25 cellular contexts compared by ENCODE assay signal in the genomic region with DNA sequence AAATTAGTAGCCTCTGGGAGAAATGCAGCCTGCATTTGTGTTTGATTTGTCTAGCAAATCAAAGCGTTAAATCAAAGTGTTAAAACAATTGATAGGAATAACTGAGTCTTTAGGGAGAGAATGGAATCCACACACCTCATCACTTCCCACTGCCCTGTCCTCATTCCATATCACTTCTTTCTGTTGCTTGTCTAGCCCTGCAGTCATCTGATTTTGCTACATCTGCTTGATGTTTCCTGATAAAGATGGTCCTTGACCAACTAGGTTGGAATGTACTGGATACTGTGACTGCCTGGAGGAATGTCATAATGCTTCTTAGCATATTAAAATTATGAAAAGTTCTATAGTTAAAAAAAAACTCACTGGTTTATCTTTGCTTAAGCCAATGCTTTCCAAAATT.
"Had no signal": no experiment of that assay in that cellular context is flagged by ENCODE, and none has a peak within 500 bp of the region (broad histone marks: within the 10 kb centered on the region; RNA-seq: fewer than 3 reads in every experiment).

No MANE protein-coding gene starts in this region.

- H3K9me3 Mint-ChIP-seq: activated naive CD4-positive, alpha-beta T cell treated with anti-CD3 and anti-CD28 coated beads, Interleukin-2, amount 50 U/mL, for 72 hours; central memory CD8-positive, alpha-beta T cell; stimulated activated memory B cell treated with anti-CD40 and anti-IgM and Interleukin-4, amounts not matched to agents 10 μg/mL and 1 μg/mL and 100 μg/mL, for 72 hours; T-helper 1 cell treated with Interleukin-12 subunit alpha and Interleukin-12 subunit beta and Interleukin-4 antibody, amounts not matched to agents 30 μg/mL and 1 μg/mL, for 36 hours; WTC11 had no signal

- H3K27me3 ChIP-seq: adrenal gland, breast epithelium, colonic mucosa, esophagus squamous epithelium, heart right ventricle, testis, upper lobe of left lung had no signal

- H3K36me3 Mint-ChIP-seq: WTC11 had no signal

- H3K36me3 ChIP-seq: adrenal gland, breast epithelium, colonic mucosa, esophagus squamous epithelium had no signal

- H3K4me1 ChIP-seq: colonic mucosa, esophagus squamous epithelium, upper lobe of left lung had no signal

- H3K27ac Mint-ChIP-seq: stimulated activated memory B cell treated with anti-CD40 and anti-IgM and Interleukin-4, amounts not matched to agents 10 μg/mL and 1 μg/mL and 100 μg/mL, for 72 hours; WTC11 had no signal

- ATAC-seq: activated naive CD4-positive, alpha-beta T cell treated with anti-CD3 and anti-CD28 coated beads, Interleukin-2, amount 50 U/mL, for 72 hours; heart right ventricle; left lobe of liver; lower lobe of right lung; mucosa of descending colon; sciatic nerve; stimulated activated memory B cell treated with anti-CD40 and anti-IgM and Interleukin-4, amounts not matched to agents 10 μg/mL and 1 μg/mL and 100 μg/mL, for 72 hours; WTC11 had no signal

- H3K27ac ChIP-seq: breast epithelium, colonic mucosa, dorsolateral prefrontal cortex, esophagus squamous epithelium, heart right ventricle, lower lobe of right lung, testis, upper lobe of left lung had no signal

- H3K4me3 ChIP-seq: adrenal gland, breast epithelium, colonic mucosa, dorsolateral prefrontal cortex, esophagus squamous epithelium, heart right ventricle, lower lobe of right lung, mucosa of descending colon, smooth muscle cell, testis, upper lobe of left lung had no signal

- H3K4me1 Mint-ChIP-seq: central memory CD8-positive, alpha-beta T cell had no signal

- H3K4me3 Mint-ChIP-seq: central memory CD8-positive, alpha-beta T cell; stimulated activated memory B cell treated with anti-CD40 and anti-IgM and Interleukin-4, amounts not matched to agents 10 μg/mL and 1 μg/mL and 100 μg/mL, for 72 hours; T-helper 1 cell treated with Interleukin-12 subunit alpha and Interleukin-12 subunit beta and Interleukin-4 antibody, amounts not matched to agents 30 μg/mL and 1 μg/mL, for 36 hours; WTC11 had no signal

- DNase-seq: activated T-cell treated with anti-CD3 and anti-CD28 coated beads, Interleukin-2, amount 50 U/mL, for 1 hour; colonic mucosa; dorsolateral prefrontal cortex; esophagus squamous epithelium; heart right ventricle; kidney; lower lobe of right lung; mesendoderm; mucosa of descending colon; nucleus accumbens; posterior cingulate gyrus; stimulated activated CD4-positive, alpha-beta T cell treated with anti-CD3 and anti-CD28 coated beads, Interleukin-15, amount 100 ng/mL, for 24 hours; T1000; testis; upper lobe of left lung had no signal

- H3K27me3 Mint-ChIP-seq: central memory CD8-positive, alpha-beta T cell; stimulated activated memory B cell treated with anti-CD40 and anti-IgM and Interleukin-4, amounts not matched to agents 10 μg/mL and 1 μg/mL and 100 μg/mL, for 72 hours had no signal

- H3K9me3 ChIP-seq: adrenal gland, breast epithelium, colonic mucosa, esophagus squamous epithelium, heart right ventricle, lower lobe of right lung, mucosa of descending colon, testis, upper lobe of left lung had no signal
